In the genomic region with DNA sequence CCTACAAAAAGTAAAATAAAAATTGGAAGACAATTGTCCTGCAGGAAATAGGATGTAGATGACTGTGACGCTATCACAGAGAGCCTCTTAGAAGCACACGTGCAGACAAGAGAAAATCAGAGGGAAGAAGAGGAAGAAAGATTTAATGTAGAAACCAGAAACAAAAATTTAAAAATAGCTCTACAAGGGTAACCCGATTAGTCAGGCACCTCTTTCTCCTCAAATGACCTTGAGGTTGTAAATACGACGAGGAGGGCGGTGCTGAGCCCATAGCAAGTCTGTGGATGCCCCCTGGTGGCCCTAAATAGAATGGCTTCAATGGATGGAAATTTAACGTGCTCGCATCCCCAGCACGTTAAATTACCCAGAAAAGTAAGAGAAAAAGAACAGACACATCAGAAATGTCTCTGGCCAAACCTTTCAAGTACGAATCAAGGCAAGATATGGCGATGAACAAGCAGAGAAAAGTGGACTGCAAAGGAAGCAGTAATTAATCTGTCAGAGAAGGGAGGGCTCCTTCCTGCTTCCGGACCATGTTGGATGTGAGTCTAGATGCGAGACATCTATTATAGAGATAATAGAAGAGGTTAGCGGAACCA, we compare ENCODE assay signal across 8 cellular contexts. TPM values are rescaled to one million over a fixed set of nuclear protein-coding genes. Genes with fewer than 3 reads are reported as not detected.
A peak's percentile ranks its signal among the peaks of the same experiment; 100 is the strongest.
DNase-seq lines count a peak whose midpoint lies in the region; ATAC-seq lines count a peak whose summit lies in the region.

No MANE protein-coding gene starts in this region.

- peak; percentile 76 for DNase-seq in NCI-H345 (lab: John Stamatoyannopoulos, UW)
- peak; percentile 86 for DNase-seq in cerebellum (ENCODE audit: low spot score)
- peak; percentile 87 for DNase-seq in kidney tubule cell (ENCODE audit: low spot score)
- peak; percentile 37 to 61 for DNase-seq in stimulated activated CD4-positive, alpha-beta T cell treated with anti-CD3 and anti-CD28 coated beads, Interleukin-1b, Interleukin-23, amount 100 ng/mL, for 4 hours (ENCODE audit: low read depth in 2 of 2)

- ATAC-seq in GM18499 (IDR thresholded peaks at IDR 0.05; ENCODE audit: insufficient read depth, unreplicated experiment), result peak; percentile 78
- ATAC-seq in HG03139 (IDR thresholded peaks at IDR 0.05; ENCODE audit: unreplicated experiment), result peak; percentile 80
- peak; percentile 97 for ATAC-seq in activated CD4-positive, CD25-positive, alpha-beta regulatory T cell treated with anti-CD3 and anti-CD28 coated beads, Interleukin-2, amount 50 U/mL, for 24 hours
- ATAC-seq in GM21786 (IDR thresholded peaks at IDR 0.05; ENCODE audit: unreplicated experiment), result no peak

RNA-seq across cellular contexts. Expression of a gene that starts 4.2 kb away (rescaled TPM):
- total RNA-seq in cerebellum, result 5.4 TPM

RNA-seq across cellular contexts. Expression of a gene that starts 19.3 kb away (rescaled TPM):
- 29.6 TPM for total RNA-seq in cerebellum

RNA-seq across cellular contexts. Expression of a gene that starts 55.3 kb away (rescaled TPM):
- total RNA-seq in cerebellum, result 20.2 TPM
